In genomic region chr10:109328001-109328400, GRCh38 we compare ENCODE assay signal across 26 cellular contexts.
A peak's percentile ranks its signal among the peaks of the same experiment; 100 is the strongest.
DNase-seq lines count a peak whose midpoint lies in the region; ATAC-seq and TF ChIP-seq lines count a peak whose summit lies in the region.
"Had no signal": no experiment of that assay in that cellular context is flagged by ENCODE, and none has a peak within 500 bp of the region (broad histone marks: within the 10 kb centered on the region; RNA-seq: fewer than 3 reads in every experiment).

No MANE protein-coding gene starts in this region.

- TF ChIP-seq POLR2A in tibial nerve (IDR thresholded peaks at IDR 0.05): no peak
- no peak for TF ChIP-seq POLR2A in stomach (IDR thresholded peaks at IDR 0.05)

- no peak for TF ChIP-seq EP300 in SK-N-SH (IDR thresholded peaks at IDR 0.05; ENCODE audit: borderline replicate concordance in 1 of 2, low read depth in 1 of 2, low read length in 1 of 2)
- TF ChIP-seq EP300 in tibial nerve (IDR thresholded peaks at IDR 0.05): no peak
- TF ChIP-seq EP300 in stomach (IDR thresholded peaks at IDR 0.05): no peak

- no peak overlapping the region for H3K27ac Mint-ChIP-seq in WTC11
- no peak overlapping the region for H3K27ac Mint-ChIP-seq in endothelial cell (ENCODE audit: unreplicated experiment)
- H3K27ac Mint-ChIP-seq: CD4-positive, CD25-positive, alpha-beta regulatory T cell had no signal

- no peaks in the 10 kb centered on the region for H3K27me3 Mint-ChIP-seq in WTC11 (ENCODE audit: low read depth)
- no peaks in the 10 kb centered on the region for H3K27me3 Mint-ChIP-seq in endothelial cell (ENCODE audit: unreplicated experiment)
- H3K27me3 Mint-ChIP-seq: CD4-positive, CD25-positive, alpha-beta regulatory T cell had no signal

- H3K36me3 ChIP-seq in SK-N-SH (replicated peaks in 1 of 2; ENCODE audit: control insufficient read depth in 1 of 2, insufficient read depth in 2 of 2, low read length in 1 of 2) (no peaks in the 10 kb centered on the region), tibial nerve (no peaks in the 10 kb centered on the region), stomach (no peaks in the 10 kb centered on the region)
- H3K36me3 ChIP-seq: BE2C, MG63 had no signal

- CTCF ChIA-PET in SK-N-SH (lab: Yijun Ruan, JAX) (no interaction called here), WTC11 (lab: Charles Lee) (no interaction called here)

- no peak for TF ChIP-seq RAD21 in SK-N-SH (IDR thresholded peaks at IDR 0.05; ENCODE audit: low read length)

- DNase-seq in SK-N-SH (no peak), WTC11 (ENCODE audit: low spot score) (no peak), fibroblast of villous mesenchyme (ENCODE audit: low read depth) (no peak), tibial nerve (ENCODE audit: low spot score in 2 of 2) (no peak), stomach (no peak), endothelial cell (ENCODE audit: low spot score) (no peak)
- DNase-seq: ACHN; BE2C; CD4-positive, CD25-positive, alpha-beta regulatory T cell; DMS153; DND-41; GM23248; HCEC 1CT; KBM-7; MG63; NCI-H2029; NCI-H446 treated with DMSO at 0.1 percent for 48 hours; NCI-H526; NCI-H82; NK-92 treated with Interleukin-12 subunit alpha and Interleukin-12 subunit beta, amount 100 ng/mL, for 24 hours; SHP77 treated with DMSO at 0.1 percent for 48 hours had no signal

- POLR2A ChIA-PET in SK-N-SH (lab: Yijun Ruan, JAX): no interaction called here
- POLR2A ChIA-PET in WTC11 (lab: Charles Lee): no interaction called here

- H3K36me3 Mint-ChIP-seq in WTC11: no peaks in the 10 kb centered on the region
- no peaks in the 10 kb centered on the region for H3K36me3 Mint-ChIP-seq in endothelial cell (ENCODE audit: low read depth, unreplicated experiment)
- H3K36me3 Mint-ChIP-seq: CD4-positive, CD25-positive, alpha-beta regulatory T cell had no signal

- H3K9me3 ChIP-seq in SK-N-SH (no peaks in the 10 kb centered on the region), tibial nerve (no peaks in the 10 kb centered on the region), stomach (no peaks in the 10 kb centered on the region)
- H3K9me3 ChIP-seq: BE2C, MG63 had no signal

- H2AFZ ChIP-seq in SK-N-SH (ENCODE audit: low read depth): no peak overlapping the region
- H2AFZ ChIP-seq: GM23248 had no signal

- no peak overlapping the region for H3K4me2 ChIP-seq in SK-N-SH

- intact Hi-C loops in stomach (cut with DNase I; ENCODE audit: low total_unique reads): no loop called here

- H3K4me3 ChIP-seq in SK-N-SH (ENCODE audit: low read depth in 2 of 2, low read length in 1 of 2): no peak overlapping the region
- H3K4me3 ChIP-seq in fibroblast of villous mesenchyme (ENCODE audit: low read depth, low read length): no peak overlapping the region
- no peak overlapping the region for H3K4me3 ChIP-seq in tibial nerve
- H3K4me3 ChIP-seq in stomach: no peak overlapping the region
- H3K4me3 ChIP-seq: GM23248, MG63, SK-N-MC had no signal

- H4K20me1 ChIP-seq in SK-N-SH (ENCODE audit: insufficient read depth): no peaks in the 10 kb centered on the region

- H3K4me1 ChIP-seq in SK-N-SH (ENCODE audit: control insufficient read depth in 1 of 2, insufficient read depth in 2 of 2, low read depth in 1 of 2, low read length in 1 of 2) (no peaks in the 10 kb centered on the region), tibial nerve (no peaks in the 10 kb centered on the region), stomach (no peaks in the 10 kb centered on the region)
- H3K4me1 ChIP-seq: BE2C had no signal

- H3K27me3 ChIP-seq in SK-N-SH (ENCODE audit: insufficient read depth) (no peaks in the 10 kb centered on the region), tibial nerve (no peaks in the 10 kb centered on the region), stomach (no peaks in the 10 kb centered on the region)
- H3K27me3 ChIP-seq: BE2C, MG63 had no signal

- no peak overlapping the region for H3K9ac ChIP-seq in SK-N-SH
- H3K9ac ChIP-seq: GM23248 had no signal

- H3K4me1 Mint-ChIP-seq in WTC11 (no peaks in the 10 kb centered on the region), endothelial cell (ENCODE audit: unreplicated experiment) (no peaks in the 10 kb centered on the region)
- H3K4me1 Mint-ChIP-seq: CD4-positive, CD25-positive, alpha-beta regulatory T cell had no signal

- no peaks in the 10 kb centered on the region for H3K9me2 ChIP-seq in SK-N-SH

- no peaks in the 10 kb centered on the region for H3F3A ChIP-seq in SK-N-SH (replicated peaks; ENCODE audit: insufficient read depth)

- WGBS in SK-N-SH (ENCODE audit: low lambda C conversion rate): 22% methylated on average over 3 of the region's 3 CpGs
- WGBS in tibial nerve, 2 donors: 74 to 81% methylated on average over 3 of the region's 3 CpGs
- WGBS in stomach, 5 donors: 68 to 73% (median 70%) methylated on average over 3 of the region's 3 CpGs

- no peak overlapping the region for H3K27ac ChIP-seq in SK-N-SH (ENCODE audit: low read depth in 2 of 2, low read length in 1 of 2)
- no peak overlapping the region for H3K27ac ChIP-seq in tibial nerve
- H3K27ac ChIP-seq in stomach: no peak overlapping the region
- H3K27ac ChIP-seq: 22Rv1, GM23248, RWPE1, SK-N-MC had no signal

- ATAC-seq in SK-N-SH treated with all-trans-retinoic acid at 6 μM for 48 hours: no peak
- ATAC-seq in WTC11: peak; percentile 66
- ATAC-seq: Panc1 had no signal

- H3K9me3 Mint-ChIP-seq in WTC11 (no peaks in the 10 kb centered on the region), endothelial cell (ENCODE audit: unreplicated experiment) (no peaks in the 10 kb centered on the region)

- H3K4me3 Mint-ChIP-seq in WTC11 (no peak overlapping the region), endothelial cell (ENCODE audit: unreplicated experiment) (no peak overlapping the region)
- H3K4me3 Mint-ChIP-seq: CD4-positive, CD25-positive, alpha-beta regulatory T cell had no signal

- no peaks in the 10 kb centered on the region for H3K79me2 ChIP-seq in SK-N-SH (ENCODE audit: insufficient read depth)

- TF ChIP-seq CTCF in SK-N-SH (IDR thresholded peaks at IDR 0.05) (peak; percentile 16; the same call in 1 of the 2 replicates), WTC11 (IDR thresholded peaks at IDR 0.05) (no peak), fibroblast of villous mesenchyme (IDR thresholded peaks at IDR 0.05; ENCODE audit: insufficient read depth, low read depth, low read length) (peak; percentile 16), tibial nerve (IDR thresholded peaks at IDR 0.05) (no peak), stomach (IDR thresholded peaks at IDR 0.05) (no peak), endothelial cell (IDR thresholded peaks at IDR 0.05; ENCODE audit: unreplicated experiment) (no peak)

TF ChIP-seq in SK-N-SH treated with all-trans-retinoic acid at 6 μM for 48 hours, 23 proteins besides CTCF, POLR2A, EP300 and RAD21 (continues in another document):
- TF ChIP-seq ZFP30 (CRISPR knock-in tag; IDR thresholded peaks at IDR 0.05): no peak
- no peak for TF ChIP-seq CSDC2 (CRISPR knock-in tag; IDR thresholded peaks at IDR 0.05)
- no peak for TF ChIP-seq OSR1 (CRISPR knock-in tag; IDR thresholded peaks at IDR 0.05)
- no peak for TF ChIP-seq GLIS3 (CRISPR knock-in tag; IDR thresholded peaks at IDR 0.05)
- no peak for TF ChIP-seq BACH2 (CRISPR knock-in tag; IDR thresholded peaks at IDR 0.05; ENCODE audit: borderline replicate concordance)
- no peak for TF ChIP-seq ZNF8 (CRISPR knock-in tag; IDR thresholded peaks at IDR 0.05)
- TF ChIP-seq PATZ1 (CRISPR knock-in tag; IDR thresholded peaks at IDR 0.05; ENCODE audit: borderline replicate concordance): no peak
- no peak for TF ChIP-seq ISL1 (CRISPR knock-in tag; IDR thresholded peaks at IDR 0.05)

TF ChIP-seq in WTC11, 78 proteins besides CTCF, POLR2A, EP300 and RAD21 (continues in another document):
- TF ChIP-seq ERG (CRISPR knock-in tag; IDR thresholded peaks at IDR 0.05): no peak
- no peak for TF ChIP-seq PRDM15 (CRISPR knock-in tag; IDR thresholded peaks at IDR 0.05)
- TF ChIP-seq CBFB (CRISPR knock-in tag; IDR thresholded peaks at IDR 0.05; ENCODE audit: low read depth): no peak
- no peak for TF ChIP-seq JUN (CRISPR knock-in tag; IDR thresholded peaks at IDR 0.05)
- TF ChIP-seq JAZF1 (CRISPR knock-in tag; IDR thresholded peaks at IDR 0.05): no peak

Comparison
In these comparisons a context has a peak if more than half of its experiments do, and no peak if none do; other contexts are left out.
1. CTCF ChIP-seq: peak in SK-N-SH (single experiment) and fibroblast of villous mesenchyme (single experiment); none in WTC11 (single experiment), tibial nerve (0 of 5), stomach (0 of 7) and endothelial cell (single experiment).
2. Of the 6 proteins assayed by ChIP-seq in both WTC11 and SK-N-SH: peak only in WTC11: none; only in SK-N-SH: CTCF; in both: none; in neither: 5.